ENCODE assay signal across 8 cellular contexts in genomic region chr3:33915796-33916589, GRCh38.
DNase-seq lines count a peak whose midpoint lies in the region; ATAC-seq lines count a peak whose summit lies in the region.

No MANE protein-coding gene starts in this region.

- no peak overlapping the region for H3K4me3 Mint-ChIP-seq in activated naive CD8-positive, alpha-beta T cell treated with anti-CD3 and anti-CD28 coated beads for 36 hours

- DNase-seq in AG08396 (ENCODE audit: low spot score) = peak; percentile 24
- peak; percentile 12 for DNase-seq in activated naive CD8-positive, alpha-beta T cell treated with anti-CD3 and anti-CD28 coated beads for 36 hours
- DNase-seq in kidney glomerular epithelial cell (lab: John Stamatoyannopoulos, UW) = peak; percentile 27
- DNase-seq in NK-92 treated with Interleukin-12 subunit alpha and Interleukin-12 subunit beta, amount 100 ng/mL, for 24 hours (lab: John Stamatoyannopoulos, UW) = no peak
- no peak for DNase-seq in LoVo (ENCODE audit: low spot score)
- no peak for DNase-seq in left lobe of liver (ENCODE audit: low spot score)

- no peaks in the 10 kb centered on the region for H3K4me1 Mint-ChIP-seq in activated naive CD8-positive, alpha-beta T cell treated with anti-CD3 and anti-CD28 coated beads for 36 hours

- ATAC-seq in GM19351 (IDR thresholded peaks at IDR 0.05; ENCODE audit: unreplicated experiment) (peak; percentile 74), HG03521 (IDR thresholded peaks at IDR 0.05; ENCODE audit: unreplicated experiment) (peak; percentile 74), left lobe of liver (no peak)

- no peaks in the 10 kb centered on the region for H3K36me3 Mint-ChIP-seq in activated naive CD8-positive, alpha-beta T cell treated with anti-CD3 and anti-CD28 coated beads for 36 hours

- H3K27me3 Mint-ChIP-seq in activated naive CD8-positive, alpha-beta T cell treated with anti-CD3 and anti-CD28 coated beads for 36 hours = no peaks in the 10 kb centered on the region

- no peak overlapping the region for H3K27ac Mint-ChIP-seq in activated naive CD8-positive, alpha-beta T cell treated with anti-CD3 and anti-CD28 coated beads for 36 hours

- no peaks in the 10 kb centered on the region for H3K9me3 Mint-ChIP-seq in activated naive CD8-positive, alpha-beta T cell treated with anti-CD3 and anti-CD28 coated beads for 36 hours

Comparison
In these comparisons a context has a peak if more than half of its experiments do, and no peak if none do; other contexts are left out.
1. DNase-seq: peak in AG08396 (single experiment), activated naive CD8-positive, alpha-beta T cell treated with anti-CD3 and anti-CD28 coated beads for 36 hours (single experiment) and kidney glomerular epithelial cell (single experiment); none in NK-92 treated with Interleukin-12 subunit alpha and Interleukin-12 subunit beta, amount 100 ng/mL, for 24 hours (single experiment), LoVo (single experiment) and left lobe of liver (single experiment).